Comparison of ENCODE assay signal across 17 cellular contexts in genomic region chr1:45117766-45118165, GRCh38.
"Had no signal": no experiment of that assay in that cellular context is flagged by ENCODE, and none has a peak within 500 bp of the region (broad histone marks: within the 10 kb centered on the region; RNA-seq: fewer than 3 reads in every experiment).

No MANE protein-coding gene starts in this region.

- H3K36me3 Mint-ChIP-seq: type B pancreatic cell had no signal

- DNase-seq: effector memory CD4-positive, alpha-beta T cell; esophagus squamous epithelium; foreskin fibroblast; kidney; left cardiac atrium; left ventricle myocardium inferior; lower lobe of right lung; posterior cingulate gyrus; sigmoid colon; stimulated activated CD4-positive, alpha-beta T cell treated with anti-CD3 and anti-CD28 coated beads, Interleukin-2, amount 100 ng/mL, for 24 hours; stimulated activated naive CD4-positive, alpha-beta T cell treated with Interleukin-2 at 50 U/mL for 16 hours had no signal

- ATAC-seq: left cardiac atrium, lower lobe of right lung had no signal

- H3K4me3 ChIP-seq: esophagus squamous epithelium, left ventricle myocardium inferior, lower lobe of right lung, sigmoid colon, skin epidermis had no signal

- H3K4me1 ChIP-seq: esophagus squamous epithelium, left ventricle myocardium inferior, sigmoid colon had no signal

- H3K27ac Mint-ChIP-seq: memory B cell, mesothelial cell of epicardium, type B pancreatic cell had no signal

- H3K27me3 Mint-ChIP-seq: type B pancreatic cell had no signal

- H3K36me3 ChIP-seq: esophagus squamous epithelium, left ventricle myocardium inferior, lower lobe of right lung, neutrophil, sigmoid colon had no signal

- H3K27ac ChIP-seq: epithelial cell of prostate, esophagus squamous epithelium, left ventricle myocardium inferior, lower lobe of right lung, neutrophil, sigmoid colon, skin epidermis had no signal

- H3K9me3 Mint-ChIP-seq: memory B cell, type B pancreatic cell had no signal

- H3K4me1 Mint-ChIP-seq: mesothelial cell of epicardium had no signal

- H3K27me3 ChIP-seq: esophagus squamous epithelium, neutrophil, sigmoid colon had no signal

- H3K4me3 Mint-ChIP-seq: memory B cell, mesothelial cell of epicardium, type B pancreatic cell had no signal

- H3K9me3 ChIP-seq: esophagus squamous epithelium, left ventricle myocardium inferior, lower lobe of right lung, neutrophil, sigmoid colon had no signal
